Comparison of ENCODE assay signal across 8 cellular contexts in genomic region chr19:14048439-14049153, GRCh38.
DNase-seq lines count a peak whose midpoint lies in the region; ATAC-seq and TF ChIP-seq lines count a peak whose summit lies in the region.

No MANE protein-coding gene starts in this region.

- H3K4me3 ChIP-seq in fibroblast of pulmonary artery (replicated peaks; ENCODE audit: low read depth, low read length): no peak overlapping the region
- H3K4me3 ChIP-seq in retinal pigment epithelial cell (ENCODE audit: low read length): no peak overlapping the region

- peak; percentile 21 for DNase-seq in NCI-H2029 (lab: John Stamatoyannopoulos, UW)
- no peak for DNase-seq in NCI-H2029 treated with DMSO at 0.1 percent for 48 hours (lab: John Stamatoyannopoulos, UW)
- DNase-seq in NOMO-1 treated with dmso at 0.1 percent for 144 hours (lab: John Stamatoyannopoulos, UW; ENCODE audit: unreplicated experiment): peak; percentile 32
- peak; percentile 73 for DNase-seq in activated T-cell treated with anti-CD3 and anti-CD28 coated beads for 24 hours (ENCODE audit: low read depth)
- DNase-seq in fibroblast of pulmonary artery (ENCODE audit: low read depth): peak; percentile 27
- no peak for DNase-seq in retinal pigment epithelial cell (ENCODE audit: low read depth)

- TF ChIP-seq CTCF in fibroblast of pulmonary artery (IDR thresholded peaks at IDR 0.05; ENCODE audit: low read length, missing control alignments): peak; percentile 89
- TF ChIP-seq CTCF in retinal pigment epithelial cell (conservative IDR thresholded peaks at IDR 0.05; ENCODE audit: low read depth, low read length): peak; percentile 90

- ATAC-seq in HG03039 (IDR thresholded peaks at IDR 0.05; ENCODE audit: unreplicated experiment) (no peak), GM18868 (IDR thresholded peaks at IDR 0.05; ENCODE audit: unreplicated experiment) (no peak)

Comparison
In these comparisons a context has a peak if more than half of its experiments do, and no peak if none do; other contexts are left out.
1. DNase-seq: peak in NCI-H2029 (single experiment), NOMO-1 treated with dmso at 0.1 percent for 144 hours (single experiment), activated T-cell treated with anti-CD3 and anti-CD28 coated beads for 24 hours (single experiment) and fibroblast of pulmonary artery (single experiment); none in NCI-H2029 treated with DMSO at 0.1 percent for 48 hours (single experiment) and retinal pigment epithelial cell (single experiment).